In genomic region chr1:99727575-99728190, GRCh38 we compare ENCODE assay signal across 13 cellular contexts. TPM values are rescaled to one million over a fixed set of nuclear protein-coding genes. Genes with fewer than 3 reads are reported as not detected.
DNase-seq lines count a peak whose midpoint lies in the region; ATAC-seq and TF ChIP-seq lines count a peak whose summit lies in the region.
"Had no signal": no experiment of that assay in that cellular context is flagged by ENCODE, and none has a peak within 500 bp of the region (broad histone marks: within the 10 kb centered on the region; RNA-seq: fewer than 3 reads in every experiment).

No MANE protein-coding gene starts in this region.

- H3K79me2 ChIP-seq in PC-3 (ENCODE audit: low read length) (no peaks in the 10 kb centered on the region), fibroblast of lung (ENCODE audit: control insufficient read depth, insufficient read depth, low read length) (no peaks in the 10 kb centered on the region), neural cell (replicated peaks; ENCODE audit: insufficient read depth, low read length) (no peaks in the 10 kb centered on the region)

- no peak for TF ChIP-seq RAD21 in neural cell (conservative IDR thresholded peaks at IDR 0.05)

- ATAC-seq in PC-3 (no peak), GM21526 (IDR thresholded peaks at IDR 0.05; ENCODE audit: low FRiP score, unreplicated experiment) (no peak), GM18861 (IDR thresholded peaks at IDR 0.05; ENCODE audit: unreplicated experiment) (no peak)
- no peak for ATAC-seq in stimulated activated effector memory CD8-positive, alpha-beta T cell treated with anti-CD3 and anti-CD28 coated beads, Interleukin-12 subunit alpha, Interleukin-12 subunit beta, amount 100 ng/mL, for 72 hours

- POLR2A ChIA-PET in PC-3 (lab: Charles Lee; ENCODE audit: unreplicated experiment), result no interaction called here

- H3F3A ChIP-seq in PC-3 (ENCODE audit: low read length, unreplicated experiment), result no peaks in the 10 kb centered on the region
- no peaks in the 10 kb centered on the region for H3F3A ChIP-seq in neural cell (ENCODE audit: insufficient read depth, low read length, poor library complexity, severe bottlenecking)

- DNase-seq in ELF-1 (ENCODE audit: low read depth, low spot score), result peak; percentile 17
- peak; percentile 28 for DNase-seq in PC-3
- DNase-seq in fibroblast of lung (ENCODE audit: low read depth in 2 of 2), result peak; percentile 30 to 85
- DNase-seq in stimulated activated effector memory CD8-positive, alpha-beta T cell treated with anti-CD3 and anti-CD28 coated beads, Interleukin-12 subunit alpha, Interleukin-12 subunit beta, amount 100 ng/mL, for 72 hours (ENCODE audit: low spot score in 2 of 2), result no peak
- no peak for DNase-seq in glutamatergic neuron
- DNase-seq: activated CD4-positive, alpha-beta T cell treated with anti-CD3 and anti-CD28 coated beads for 48 hours; midbrain; NCI-H146 had no signal

- no peaks in the 10 kb centered on the region for H3K9me3 Mint-ChIP-seq in stimulated activated effector memory CD8-positive, alpha-beta T cell treated with anti-CD3 and anti-CD28 coated beads, Interleukin-12 subunit alpha, Interleukin-12 subunit beta, amount 100 ng/mL, for 72 hours
- no peaks in the 10 kb centered on the region for H3K9me3 Mint-ChIP-seq in glutamatergic neuron (ENCODE audit: unreplicated experiment)
- H3K9me3 Mint-ChIP-seq: activated naive CD4-positive, alpha-beta T cell treated with anti-CD3 and anti-CD28 coated beads, Interleukin-2, amount 50 U/mL, for 24 hours had no signal

- no peak overlapping the region for H3K9ac ChIP-seq in PC-3 (ENCODE audit: low read length)
- H3K9ac ChIP-seq in fibroblast of lung (ENCODE audit: insufficient read depth, low read length), result no peak overlapping the region
- no peak overlapping the region for H3K9ac ChIP-seq in neural cell (ENCODE audit: low read length)

- BruUV-seq in PC-3 (replicated peaks; lab: Mats Ljungman, UMichigan), result no TSS peak

- H3K4me2 ChIP-seq in PC-3 (ENCODE audit: low read length) (no peak overlapping the region), fibroblast of lung (ENCODE audit: extremely low read depth, insufficient read depth, low read length) (no peak overlapping the region), neural cell (ENCODE audit: low read length) (no peak overlapping the region)

- intact Hi-C loops in PC-3 (cut with micrococcal nuclease), result no loop called here

- TF ChIP-seq EP300 in neural cell (conservative IDR thresholded peaks at IDR 0.05; ENCODE audit: poor library complexity, severe bottlenecking), result no peak

- H3K27ac Mint-ChIP-seq in stimulated activated effector memory CD8-positive, alpha-beta T cell treated with anti-CD3 and anti-CD28 coated beads, Interleukin-12 subunit alpha, Interleukin-12 subunit beta, amount 100 ng/mL, for 72 hours, result no peak overlapping the region
- H3K27ac Mint-ChIP-seq in glutamatergic neuron (ENCODE audit: unreplicated experiment), result no peak overlapping the region
- H3K27ac Mint-ChIP-seq: activated naive CD4-positive, alpha-beta T cell treated with anti-CD3 and anti-CD28 coated beads, Interleukin-2, amount 50 U/mL, for 24 hours had no signal

- H2AFZ ChIP-seq in PC-3 (ENCODE audit: low read length) (no peak overlapping the region), fibroblast of lung (ENCODE audit: low read length) (no peak overlapping the region), neural cell (ENCODE audit: low read depth, low read length) (no peak overlapping the region)

- no peak for TF ChIP-seq CTCF in PC-3 (conservative IDR thresholded peaks at IDR 0.05; ENCODE audit: low read depth, low read length)
- TF ChIP-seq CTCF in fibroblast of lung (conservative IDR thresholded peaks at IDR 0.05 in 1 of 2, IDR thresholded peaks at IDR 0.05 in 1 of 2; ENCODE audit: low read depth in 1 of 2, low read length in 2 of 2), result no peak
- no peak for TF ChIP-seq CTCF in neural cell (IDR thresholded peaks at IDR 0.05; ENCODE audit: poor library complexity, severe bottlenecking)
- TF ChIP-seq CTCF in glutamatergic neuron (IDR thresholded peaks at IDR 0.05; ENCODE audit: partially characterized antibody, unreplicated experiment), result no peak

- H3K27ac ChIP-seq in PC-3 (ENCODE audit: low read length) (no peak overlapping the region), fibroblast of lung (ENCODE audit: insufficient read depth, low read length) (no peak overlapping the region), neural cell (ENCODE audit: low read length) (peak overlapping the region; percentile 45)
- H3K27ac ChIP-seq: RWPE1 had no signal

- H3K4me1 Mint-ChIP-seq in stimulated activated effector memory CD8-positive, alpha-beta T cell treated with anti-CD3 and anti-CD28 coated beads, Interleukin-12 subunit alpha, Interleukin-12 subunit beta, amount 100 ng/mL, for 72 hours, result no peaks in the 10 kb centered on the region
- H3K4me1 Mint-ChIP-seq in glutamatergic neuron (ENCODE audit: low read depth, unreplicated experiment), result peaks cover 7% of the 10 kb centered on the region
- H3K4me1 Mint-ChIP-seq: activated naive CD4-positive, alpha-beta T cell treated with anti-CD3 and anti-CD28 coated beads, Interleukin-2, amount 50 U/mL, for 24 hours had no signal

- CTCF ChIA-PET in PC-3 (lab: Charles Lee), result no interaction called here

- H3K9me3 ChIP-seq in PC-3 (ENCODE audit: low read length), result no peaks in the 10 kb centered on the region
- no peaks in the 10 kb centered on the region for H3K9me3 ChIP-seq in fibroblast of lung (ENCODE audit: control insufficient read depth, insufficient read depth, low read depth, low read length)
- no peaks in the 10 kb centered on the region for H3K9me3 ChIP-seq in neural cell (ENCODE audit: low read length)

- no peaks in the 10 kb centered on the region for H4K20me1 ChIP-seq in PC-3 (ENCODE audit: low read length)
- no peaks in the 10 kb centered on the region for H4K20me1 ChIP-seq in fibroblast of lung (ENCODE audit: control insufficient read depth, extremely low read depth, insufficient read depth, low read length)
- no peaks in the 10 kb centered on the region for H4K20me1 ChIP-seq in neural cell (ENCODE audit: insufficient read depth)

- no peaks in the 10 kb centered on the region for H3K27me3 ChIP-seq in PC-3 (ENCODE audit: low read length)
- no peaks in the 10 kb centered on the region for H3K27me3 ChIP-seq in fibroblast of lung (ENCODE audit: control insufficient read depth, insufficient read depth, low read length)
- H3K27me3 ChIP-seq in neural cell (ENCODE audit: insufficient read depth, low read depth, low read length), result no peaks in the 10 kb centered on the region

- no peaks in the 10 kb centered on the region for H3K36me3 Mint-ChIP-seq in stimulated activated effector memory CD8-positive, alpha-beta T cell treated with anti-CD3 and anti-CD28 coated beads, Interleukin-12 subunit alpha, Interleukin-12 subunit beta, amount 100 ng/mL, for 72 hours
- no peaks in the 10 kb centered on the region for H3K36me3 Mint-ChIP-seq in glutamatergic neuron (ENCODE audit: unreplicated experiment)

- H3K4me1 ChIP-seq in PC-3 (ENCODE audit: insufficient read depth, low read length) (0 out of 2 replicates have a peak, but pooled peaks cover 6% of the 10 kb centered on the region), fibroblast of lung (ENCODE audit: control insufficient read depth, extremely low read depth, insufficient read depth, low read length) (no peaks in the 10 kb centered on the region)

- H3K9me2 ChIP-seq in PC-3 (replicated peaks; ENCODE audit: low read length) (no peaks in the 10 kb centered on the region), neural cell (ENCODE audit: insufficient read depth, low read length) (no peaks in the 10 kb centered on the region)

- H3K4me3 ChIP-seq in PC-3 (ENCODE audit: low read length) (no peak overlapping the region), fibroblast of lung (replicated peaks in 1 of 4; ENCODE audit: control extremely low read depth in 1 of 4, insufficient read depth in 1 of 4, low read depth in 3 of 4, low read length in 4 of 4) (no peak overlapping the region), neural cell (ENCODE audit: low read length) (no peak overlapping the region)

- H3K27me3 Mint-ChIP-seq in glutamatergic neuron (ENCODE audit: unreplicated experiment), result no peaks in the 10 kb centered on the region

- peaks cover 4% of the 10 kb centered on the region; the same call in 1 of the 2 replicates for H3K36me3 ChIP-seq in PC-3 (ENCODE audit: low read depth, low read length)
- H3K36me3 ChIP-seq in fibroblast of lung (ENCODE audit: control insufficient read depth, insufficient read depth, low read length), result no peaks in the 10 kb centered on the region
- H3K36me3 ChIP-seq in neural cell (ENCODE audit: insufficient read depth, low read length), result no peaks in the 10 kb centered on the region

- H3K4me3 Mint-ChIP-seq in stimulated activated effector memory CD8-positive, alpha-beta T cell treated with anti-CD3 and anti-CD28 coated beads, Interleukin-12 subunit alpha, Interleukin-12 subunit beta, amount 100 ng/mL, for 72 hours, result no peak overlapping the region
- no peak overlapping the region for H3K4me3 Mint-ChIP-seq in glutamatergic neuron (ENCODE audit: unreplicated experiment)
- H3K4me3 Mint-ChIP-seq: activated naive CD4-positive, alpha-beta T cell treated with anti-CD3 and anti-CD28 coated beads, Interleukin-2, amount 50 U/mL, for 24 hours had no signal

TF ChIP-seq in neural cell, 6 proteins besides CTCF, POLR2A, EP300 and RAD21:
- no peak for TF ChIP-seq EZH2 (IDR thresholded peaks at IDR 0.05; ENCODE audit: borderline replicate concordance, insufficient read depth, low read length, poor library complexity, severe bottlenecking)
- TF ChIP-seq SMC3 (conservative IDR thresholded peaks at IDR 0.05; ENCODE audit: poor library complexity), result no peak
- no peak for TF ChIP-seq POLR2AphosphoS5 (IDR thresholded peaks at IDR 0.05)

RNA-seq across cellular contexts. Expression of gene FRRS1, which starts 38.8 kb away (rescaled TPM):
- total RNA-seq in PC-3 (2014; rRNA removed) (14.5 and 16.3 TPM in 2 replicates), fibroblast of lung (27.0 and 32.7 TPM in 2 replicates), glutamatergic neuron (ENCODE audit: unreplicated experiment) (1.3 TPM)
- polyA plus RNA-seq in fibroblast of lung (5.7 and 10.3 TPM in 2 replicates), neural cell (5.0 TPM in 1 of 2 replicates, not detected in the other)
- 3.8 and 5.1 TPM in 2 replicates for polyA plus RNA-seq in fibroblast of lung (2012)
- polyA minus RNA-seq in fibroblast of lung (ENCODE audit: low replicate concordance) (6.3 and 14.8 TPM in 2 replicates), neural cell (0.73 and 0.93 TPM in 2 replicates)

Comparison
In these comparisons a context has a peak if more than half of its experiments do, and no peak if none do; other contexts are left out.
1. DNase-seq: peak in ELF-1 (single experiment), PC-3 (single experiment) and fibroblast of lung (2 of 2); none in stimulated activated effector memory CD8-positive, alpha-beta T cell treated with anti-CD3 and anti-CD28 coated beads, Interleukin-12 subunit alpha, Interleukin-12 subunit beta, amount 100 ng/mL, for 72 hours (0 of 2) and glutamatergic neuron (single experiment).